9 cellular contexts compared by ENCODE assay signal in genomic region chr15:41893422-41894250, GRCh38. TPM values are rescaled to one million over a fixed set of nuclear protein-coding genes. Genes with fewer than 3 reads are reported as not detected.
DNase-seq lines count a peak whose midpoint lies in the region; ATAC-seq and TF ChIP-seq lines count a peak whose summit lies in the region.
"Had no signal": no experiment of that assay in that cellular context is flagged by ENCODE, and none has a peak within 500 bp of the region (broad histone marks: within the 10 kb centered on the region; RNA-seq: fewer than 3 reads in every experiment).

SPTBN5 (minus strand) TSS chr15:41894053; CDS start chr15:41893497, 556 bp downstream.

- H3K27ac Mint-ChIP-seq in activated CD8-positive, alpha-beta memory T cell treated with anti-CD3 and anti-CD28 coated beads, Interleukin-2, amount 10 ng/mL, durations not matched to agents 7 days and 5 days = peak within 1 kb of the TSS; percentile 96
- H3K27ac Mint-ChIP-seq in activated naive CD4-positive, alpha-beta T cell treated with anti-CD3 and anti-CD28 coated beads, Interleukin-2, amount 50 U/mL, for 72 hours = peak within 1 kb of the TSS; percentile 85 to 93
- no peak within 1 kb of the TSS for H3K27ac Mint-ChIP-seq in nephron progenitor cell

- H3K4me1 ChIP-seq in left lung (peaks cover 13 to 31% of the 10 kb centered on the region in 2 donors), tibial nerve (peaks cover 0 to 19% (median 12%) of the 10 kb centered on the region in 4 donors)

- peak within 1 kb of the TSS; percentile 68 for H3K4me3 Mint-ChIP-seq in activated CD8-positive, alpha-beta memory T cell treated with anti-CD3 and anti-CD28 coated beads, Interleukin-2, amount 10 ng/mL, durations not matched to agents 7 days and 5 days
- no peak within 1 kb of the TSS for H3K4me3 Mint-ChIP-seq in nephron progenitor cell

- no peaks in the 10 kb centered on the region for H3K27me3 ChIP-seq in left lung
- no peaks in the 10 kb centered on the region for H3K27me3 ChIP-seq in tibial nerve

- CTCF ChIA-PET in activated CD8-positive, alpha-beta memory T cell treated with anti-CD3 and anti-CD28 coated beads, Interleukin-2, amount 10 ng/mL, durations not matched to agents 7 days and 5 days (lab: Charles Lee) = interaction anchor here (1.1 to 5.2 kb wide), 11 partner anchors 10 to 121 kb away, joined by 3 to 47 read pairs (median 3); partner anchors contain the start of gene MAPKBP1

- intact Hi-C loops in left lung (cut with DNase I) (no loop called here), lower leg skin (cut with DNase I; ENCODE audit: low total_unique reads) (no loop called here)

- WGBS in tibial nerve, 2 donors = 73 to 82% methylated on average over 11 to 13 of the region's 15 CpGs
- 73 to 80% methylated on average over 11 to 15 of the region's 15 CpGs for WGBS in lower leg skin, 2 donors

- peaks cover 0 to 17% of the 10 kb centered on the region in 2 donors for H3K36me3 ChIP-seq in left lung
- peaks cover 0 to 16% (median 0%) of the 10 kb centered on the region in 3 donors for H3K36me3 ChIP-seq in tibial nerve

- DNase-seq in activated CD8-positive, alpha-beta memory T cell treated with anti-CD3 and anti-CD28 coated beads, Interleukin-2, amount 10 ng/mL, durations not matched to agents 7 days and 5 days = no peak
- no peak for DNase-seq in activated CD8-positive, alpha-beta memory T cell treated with anti-CD3 and anti-CD28 coated beads for 24 hours
- DNase-seq in activated naive CD4-positive, alpha-beta T cell treated with anti-CD3 and anti-CD28 coated beads, Interleukin-2, amount 50 U/mL, for 72 hours (ENCODE audit: low spot score in 2 of 2) = no peak
- DNase-seq in left lung = no peak
- DNase-seq in tibial nerve (ENCODE audit: low spot score in 2 of 2) = no peak
- no peak for DNase-seq in lower leg skin (ENCODE audit: low spot score in 2 of 2)
- DNase-seq in nephron progenitor cell = no peak
- DNase-seq in COLO829 (ENCODE audit: low spot score) = no peak
- DNase-seq: NCI-H446 treated with DMSO at 0.1 percent for 48 hours had no signal

- H3K4me3 ChIP-seq in left lung = no peak within 1 kb of the TSS
- peak within 1 kb of the TSS in 1 of 4 donors; percentile 35 for H3K4me3 ChIP-seq in tibial nerve
- H3K4me3 ChIP-seq in lower leg skin (ENCODE audit: low read depth, poor library complexity, severe bottlenecking) = no peak within 1 kb of the TSS

- no peaks in the 10 kb centered on the region for H3K27me3 Mint-ChIP-seq in activated CD8-positive, alpha-beta memory T cell treated with anti-CD3 and anti-CD28 coated beads, Interleukin-2, amount 10 ng/mL, durations not matched to agents 7 days and 5 days
- H3K27me3 Mint-ChIP-seq in nephron progenitor cell (ENCODE audit: low read depth, poor library complexity) = peaks cover 18% of the 10 kb centered on the region

- H3K36me3 Mint-ChIP-seq in activated CD8-positive, alpha-beta memory T cell treated with anti-CD3 and anti-CD28 coated beads, Interleukin-2, amount 10 ng/mL, durations not matched to agents 7 days and 5 days = peaks cover 2% of the 10 kb centered on the region
- H3K36me3 Mint-ChIP-seq in activated naive CD4-positive, alpha-beta T cell treated with anti-CD3 and anti-CD28 coated beads, Interleukin-2, amount 50 U/mL, for 72 hours = no peaks in the 10 kb centered on the region
- no peaks in the 10 kb centered on the region for H3K36me3 Mint-ChIP-seq in nephron progenitor cell (ENCODE audit: low read depth)

- H3K27ac ChIP-seq in left lung (peak within 1 kb of the TSS; percentile 67 to 79), tibial nerve (peak within 1 kb of the TSS; percentile 50 to 80 (median 73))

- TF ChIP-seq POLR2A in tibial nerve (IDR thresholded peaks at IDR 0.05) (peak in 1 of 2 donors; percentile 42), lower leg skin (IDR thresholded peaks at IDR 0.05) (no peak)

- peak; percentile 20 to 56 for TF ChIP-seq EP300 in tibial nerve (IDR thresholded peaks at IDR 0.05)

- no peak for ATAC-seq in activated CD8-positive, alpha-beta memory T cell treated with anti-CD3 and anti-CD28 coated beads, Interleukin-2, amount 10 ng/mL, durations not matched to agents 7 days and 5 days
- ATAC-seq in activated naive CD4-positive, alpha-beta T cell treated with anti-CD3 and anti-CD28 coated beads, Interleukin-2, amount 50 U/mL, for 72 hours = no peak
- no peak for ATAC-seq in left lung

- H3K9me3 ChIP-seq in left lung = no peaks in the 10 kb centered on the region
- H3K9me3 ChIP-seq in tibial nerve = no peaks in the 10 kb centered on the region

- H3K9me3 Mint-ChIP-seq in activated CD8-positive, alpha-beta memory T cell treated with anti-CD3 and anti-CD28 coated beads, Interleukin-2, amount 10 ng/mL, durations not matched to agents 7 days and 5 days (ENCODE audit: low read depth) = no peaks in the 10 kb centered on the region
- no peaks in the 10 kb centered on the region for H3K9me3 Mint-ChIP-seq in activated naive CD4-positive, alpha-beta T cell treated with anti-CD3 and anti-CD28 coated beads, Interleukin-2, amount 50 U/mL, for 72 hours
- no peaks in the 10 kb centered on the region for H3K9me3 Mint-ChIP-seq in nephron progenitor cell

- TF ChIP-seq CTCF in left lung (IDR thresholded peaks at IDR 0.05) = no peak
- no peak for TF ChIP-seq CTCF in tibial nerve (IDR thresholded peaks at IDR 0.05)
- TF ChIP-seq CTCF in lower leg skin (IDR thresholded peaks at IDR 0.05) = no peak
- TF ChIP-seq CTCF in nephron progenitor cell (IDR thresholded peaks at IDR 0.05) = no peak

- peaks cover 37% of the 10 kb centered on the region for H3K4me1 Mint-ChIP-seq in activated CD8-positive, alpha-beta memory T cell treated with anti-CD3 and anti-CD28 coated beads, Interleukin-2, amount 10 ng/mL, durations not matched to agents 7 days and 5 days
- peaks cover 37% of the 10 kb centered on the region for H3K4me1 Mint-ChIP-seq in nephron progenitor cell

RNA-seq across cellular contexts. Expression of gene SPTBN5, which starts in this region (rescaled TPM):
- under 1 TPM; 0.54 to 0.91 TPM for total RNA-seq in activated CD8-positive, alpha-beta memory T cell treated with anti-CD3 and anti-CD28 coated beads, Interleukin-2, amount 10 ng/mL, durations not matched to agents 7 days and 5 days
- total RNA-seq in activated naive CD4-positive, alpha-beta T cell treated with anti-CD3 and anti-CD28 coated beads, Interleukin-2, amount 50 U/mL, for 72 hours = 1 to 10 TPM in 1 of 2 donors, under 1 TPM in 1; 0.55 to 1.4 TPM
- total RNA-seq in left lung (1 to 10 TPM; 2.2 to 4.8 TPM), tibial nerve (10 to 100 TPM; 16.5 to 34.5 (median 19.9) TPM), lower leg skin (1 to 10 TPM; 1.3 to 3.3 (median 2.0) TPM)
